ENCODE assay signal across 8 cellular contexts in genomic region chr15:77910030-77910911, GRCh38.
A peak's percentile ranks its signal among the peaks of the same experiment; 100 is the strongest.
DNase-seq lines count a peak whose midpoint lies in the region; ATAC-seq, FAIRE-seq and TF ChIP-seq lines count a peak whose summit lies in the region.
"Not testable (repeated sequence)": the region's sequence is repeated elsewhere in the genome, so short reads cannot be mapped to it uniquely, and the experiment has no call there.

No MANE protein-coding gene starts in this region.

- peak overlapping the region; percentile 56 for H3K4me3 Mint-ChIP-seq in osteocyte (ENCODE audit: unreplicated experiment)
- peak overlapping the region; percentile 79 for H3K4me3 Mint-ChIP-seq in stimulated activated memory B cell treated with anti-CD40 and anti-IgM and Interleukin-4, amounts not matched to agents 10 μg/mL and 1 μg/mL and 100 μg/mL, for 72 hours

- not testable (repeated sequence) for H3K27ac Mint-ChIP-seq in osteocyte (ENCODE audit: unreplicated experiment)
- peak overlapping the region; percentile 57 for H3K27ac Mint-ChIP-seq in stimulated activated memory B cell treated with anti-CD40 and anti-IgM and Interleukin-4, amounts not matched to agents 10 μg/mL and 1 μg/mL and 100 μg/mL, for 72 hours

- ATAC-seq in stimulated activated memory B cell treated with anti-CD40 and anti-IgM and Interleukin-4, amounts not matched to agents 10 μg/mL and 1 μg/mL and 100 μg/mL, for 72 hours = peak; percentile 67

- H3K9me3 Mint-ChIP-seq in osteocyte (ENCODE audit: unreplicated experiment); stimulated activated memory B cell treated with anti-CD40 and anti-IgM and Interleukin-4, amounts not matched to agents 10 μg/mL and 1 μg/mL and 100 μg/mL, for 72 hours: not testable (repeated sequence)

- H3K9ac ChIP-seq in HUES6 (ENCODE audit: low read length) = not testable (repeated sequence)

- not testable (repeated sequence) for H3K36me3 Mint-ChIP-seq in osteocyte (ENCODE audit: unreplicated experiment); stimulated activated memory B cell treated with anti-CD40 and anti-IgM and Interleukin-4, amounts not matched to agents 10 μg/mL and 1 μg/mL and 100 μg/mL, for 72 hours

- H3K27me3 Mint-ChIP-seq in osteocyte (ENCODE audit: unreplicated experiment) = not testable (repeated sequence)
- peaks cover 43% of the 10 kb centered on the region for H3K27me3 Mint-ChIP-seq in stimulated activated memory B cell treated with anti-CD40 and anti-IgM and Interleukin-4, amounts not matched to agents 10 μg/mL and 1 μg/mL and 100 μg/mL, for 72 hours

- H3K9me3 ChIP-seq in HUES6 (ENCODE audit: control insufficient read depth, insufficient read depth, low read depth, low read length) = not testable (repeated sequence)

- H3K36me3 ChIP-seq in HUES6 (ENCODE audit: control insufficient read depth, insufficient read depth, low read length); bronchial epithelial cell (ENCODE audit: control insufficient read depth, insufficient read depth, low read length): not testable (repeated sequence)

- DNase-seq in DMS114 treated with DMSO at 0.1 percent for 48 hours (lab: John Stamatoyannopoulos, UW; ENCODE audit: unreplicated experiment) (peak; percentile 20), NOMO-1 treated with dmso at 0.1 percent for 144 hours (lab: John Stamatoyannopoulos, UW; ENCODE audit: unreplicated experiment) (peak; percentile 56), bronchial epithelial cell (ENCODE audit: low read depth) (peak; percentile 75), hippocampal formation (lab: John Stamatoyannopoulos, UW) (peak; percentile 2 to 44)
- peak; percentile 68 for DNase-seq in activated CD4-positive, alpha-beta T cell treated with anti-CD3 and anti-CD28 coated beads, Interleukin-2, amount 50 U/mL, for 1 hour
- not testable (repeated sequence) for DNase-seq in osteocyte (ENCODE audit: extremely low spot score, unreplicated experiment)

- H3K27ac ChIP-seq in HUES6 (ENCODE audit: low read depth, low read length) = not testable (repeated sequence)

- H3K4me1 Mint-ChIP-seq in osteocyte (ENCODE audit: unreplicated experiment) = peaks cover 23% of the 10 kb centered on the region
- not testable (repeated sequence) for H3K4me1 Mint-ChIP-seq in stimulated activated memory B cell treated with anti-CD40 and anti-IgM and Interleukin-4, amounts not matched to agents 10 μg/mL and 1 μg/mL and 100 μg/mL, for 72 hours

- not testable (repeated sequence) for FAIRE-seq in bronchial epithelial cell (lab: Jason Lieb, UNC)

- H3K4me1 ChIP-seq in HUES6 (ENCODE audit: control insufficient read depth, insufficient read depth, low read length) = not testable (repeated sequence)

- TF ChIP-seq CTCF in bronchial epithelial cell (IDR thresholded peaks at IDR 0.05; ENCODE audit: insufficient read depth, low read length, severe bottlenecking) (peak; percentile 71), osteocyte (IDR thresholded peaks at IDR 0.05) (peak; percentile 55)

- peak overlapping the region; percentile 56 for H3K4me3 ChIP-seq in HUES6 (ENCODE audit: low read depth, low read length)
- H3K4me3 ChIP-seq in bronchial epithelial cell (ENCODE audit: low read depth, low read length) = peak overlapping the region; percentile 36

- not testable (repeated sequence) for H3K27me3 ChIP-seq in HUES6 (ENCODE audit: control insufficient read depth, insufficient read depth, low read length); bronchial epithelial cell (ENCODE audit: control insufficient read depth, insufficient read depth, low read length)
